17 cellular contexts compared by ENCODE assay signal in the genomic region with DNA sequence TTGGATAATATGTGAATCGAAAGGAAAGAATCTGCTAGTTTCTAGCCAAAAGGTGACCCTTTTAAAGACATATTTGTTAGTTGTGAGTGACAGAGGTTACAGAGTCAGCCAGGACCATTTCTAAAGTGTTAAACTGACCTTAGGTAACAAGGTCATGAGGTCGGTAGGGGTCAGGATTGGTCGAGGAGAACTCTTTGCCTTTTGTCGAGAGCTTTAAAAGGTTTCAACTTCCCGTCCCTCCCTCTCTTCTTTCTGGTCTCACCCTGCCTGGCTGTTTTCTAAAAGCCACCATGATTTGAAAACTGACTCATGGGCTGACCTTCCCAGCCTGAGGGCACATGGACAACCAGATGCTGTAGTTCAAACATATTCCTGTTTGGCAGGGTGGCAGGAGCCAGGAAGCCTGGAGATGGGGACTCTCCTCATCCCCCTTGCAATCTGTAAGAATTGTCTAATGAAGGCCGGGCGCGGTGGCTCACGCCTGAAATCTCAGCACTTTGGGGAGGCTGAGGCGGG. TPM values are rescaled to one million over a fixed set of nuclear protein-coding genes. Genes with fewer than 3 reads are reported as not detected.
"Had no signal": no experiment of that assay in that cellular context is flagged by ENCODE, and none has a peak within 500 bp of the region (broad histone marks: within the 10 kb centered on the region; RNA-seq: fewer than 3 reads in every experiment).

No MANE protein-coding gene starts in this region.

- H3K27me3 ChIP-seq: vagina had no signal

- H3K9me3 ChIP-seq: neutrophil, tibial artery, vagina had no signal

- H3K4me1 ChIP-seq: tibial artery, vagina had no signal

- ATAC-seq: activated CD8-positive, alpha-beta T cell treated with anti-CD3 and anti-CD28 coated beads for 36 hours; T-helper 17 cell had no signal

- H3K27ac ChIP-seq: neutrophil, tibial artery, vagina, WERI-Rb-1 had no signal

- DNase-seq: activated CD4-positive, alpha-beta T cell treated with anti-CD3 and anti-CD28 coated beads for 4 hours; activated CD8-positive, alpha-beta memory T cell treated with anti-CD3 and anti-CD28 coated beads, Interleukin-2, amount 50 U/mL, for 4 hours; activated CD8-positive, alpha-beta T cell treated with anti-CD3 and anti-CD28 coated beads for 36 hours; activated naive CD4-positive, alpha-beta T cell; activated naive CD8-positive, alpha-beta T cell treated with anti-CD3 and anti-CD28 coated beads, Interleukin-2, amount 10 ng/mL, durations not matched to agents 7 days and 5 days; activated T-cell treated with anti-CD3 and anti-CD28 coated beads, Interleukin-2, amount 50 U/mL, for 48 hours; cortex of kidney; effector memory CD4-positive, alpha-beta T cell; stimulated activated CD4-positive, alpha-beta T cell treated with anti-CD3 and anti-CD28 coated beads, Interleukin-15, amount 100 ng/mL, for 24 hours; stimulated activated CD4-positive, alpha-beta T cell treated with anti-CD3 and anti-CD28 coated beads, Interleukin-4, amount 100 ng/mL, for 24 hours; stimulated activated naive CD4-positive, alpha-beta T cell; T-helper 17 cell; tibial artery; WERI-Rb-1 had no signal

- H3K4me3 ChIP-seq: lung, tibial artery, vagina had no signal

- H3K36me3 ChIP-seq: neutrophil, tibial artery, vagina, WERI-Rb-1 had no signal

RNA-seq across cellular contexts. Expression of a gene that starts 25.8 kb away (rescaled TPM):
- total RNA-seq: activated CD8-positive, alpha-beta T cell treated with anti-CD3 and anti-CD28 coated beads for 36 hours; activated naive CD8-positive, alpha-beta T cell treated with anti-CD3 and anti-CD28 coated beads, Interleukin-2, amount 10 ng/mL, durations not matched to agents 7 days and 5 days; T-helper 17 cell had no signal
